Comparison of ENCODE assay signal across 24 cellular contexts in genomic region chr14:95421741-95422140, GRCh38.
"Had no signal": no experiment of that assay in that cellular context is flagged by ENCODE, and none has a peak within 500 bp of the region (broad histone marks: within the 10 kb centered on the region; RNA-seq: fewer than 3 reads in every experiment).

No MANE protein-coding gene starts in this region.

- H3K27ac ChIP-seq: brain microvascular endothelial cell, cardiac muscle cell, KMS-11, Peyer's patch had no signal

- H3K9ac ChIP-seq: KMS-11 had no signal

- H3K4me3 ChIP-seq: cardiac muscle cell, MG63, Peyer's patch had no signal

- H3K36me3 ChIP-seq: brain microvascular endothelial cell, cardiac muscle cell, MG63 had no signal

- H3K4me2 ChIP-seq: KMS-11 had no signal

- ATAC-seq: activated T-cell treated with anti-CD3 and anti-CD28 coated beads, Interleukin-2, amount 50 U/mL, for 72 hours had no signal

- DNase-seq: activated B cell treated with CpG ODN at 0.5 μM for 24 hours; activated CD4-positive, alpha-beta memory T cell treated with anti-CD3 and anti-CD28 coated beads for 36 hours; activated CD4-positive, alpha-beta T cell treated with anti-CD3 and anti-CD28 coated beads for 1 hour; activated CD4-positive, alpha-beta T cell treated with anti-CD3 and anti-CD28 coated beads, Interleukin-2, amount 10 ng/mL, durations not matched to agents 7 days and 5 days; activated CD8-positive, alpha-beta memory T cell treated with anti-CD3 and anti-CD28 coated beads for 24 hours; activated gamma-delta T cell treated with Interleukin-2 at 50 U/mL for 16 hours; activated T-cell treated with anti-CD3 and anti-CD28 coated beads, Interleukin-2, amount 50 U/mL, for 72 hours; amygdala; brain microvascular endothelial cell; MG63; MV-4-11; NCI-H1092 treated with DMSO at 0.1 percent for 48 hours; NCI-H1417 treated with DMSO at 0.1 percent for 48 hours; NCI-H187; NCI-H2081; NCI-H446; NCI-H524; Peyer's patch; SHP77 treated with DMSO at 0.1 percent for 48 hours; T-helper 2 cell; T1000 had no signal

- H3K4me1 ChIP-seq: Peyer's patch had no signal

- H3K27me3 ChIP-seq: brain microvascular endothelial cell, cardiac muscle cell, MG63, Peyer's patch had no signal

- FAIRE-seq: TTC549 had no signal

- H3K9me3 ChIP-seq: MG63, Peyer's patch had no signal
